ENCODE assay signal across 23 cellular contexts in genomic region chr4:40466789-40467188, GRCh38.
A peak's percentile ranks its signal among the peaks of the same experiment; 100 is the strongest.
DNase-seq lines count a peak whose midpoint lies in the region; ATAC-seq and TF ChIP-seq lines count a peak whose summit lies in the region.
"Had no signal": no experiment of that assay in that cellular context is flagged by ENCODE, and none has a peak within 500 bp of the region (broad histone marks: within the 10 kb centered on the region; RNA-seq: fewer than 3 reads in every experiment).

No MANE protein-coding gene starts in this region.

- H3K4me1 Mint-ChIP-seq in activated T-cell treated with anti-CD3 and anti-CD28 coated beads, Interleukin-2, amount 50 U/mL, for 72 hours (ENCODE audit: low read depth), result peaks cover 40% of the 10 kb centered on the region
- peaks cover 9% of the 10 kb centered on the region for H3K4me1 Mint-ChIP-seq in activated naive CD8-positive, alpha-beta T cell treated with anti-CD3 and anti-CD28 coated beads, Interleukin-2, amount 50 U/mL, for 24 hours

- no peak for DNase-seq in activated T-cell treated with anti-CD3 and anti-CD28 coated beads, Interleukin-2, amount 50 U/mL, for 72 hours
- DNase-seq in activated T-cell treated with anti-CD3 and anti-CD28 coated beads for 4 hours (no peak), GM20000 (ENCODE audit: low spot score) (peak; percentile 6), thyroid gland (no peak), T1000 (lab: John Stamatoyannopoulos, UW) (no peak)
- no peak for DNase-seq in activated naive CD8-positive, alpha-beta T cell treated with anti-CD3 and anti-CD28 coated beads, Interleukin-2, amount 50 U/mL, for 24 hours
- DNase-seq: CD4-positive, CD25-positive, alpha-beta regulatory T cell; EL; GF-D8; GOT3; HCEC 1CT; MG63; NCI-H1417; NCI-H1694 treated with DMSO at 0.1 percent for 48 hours; NCI-H2081 treated with DMSO at 0.1 percent for 48 hours; NCI-H2171 treated with DMSO at 0.1 percent for 48 hours; NCI-H446; NCI-H526 had no signal

- H3K27ac Mint-ChIP-seq in activated T-cell treated with anti-CD3 and anti-CD28 coated beads, Interleukin-2, amount 50 U/mL, for 72 hours, result peak overlapping the region; percentile 20
- H3K27ac Mint-ChIP-seq in activated naive CD8-positive, alpha-beta T cell treated with anti-CD3 and anti-CD28 coated beads, Interleukin-2, amount 50 U/mL, for 24 hours, result no peak overlapping the region
- H3K27ac Mint-ChIP-seq: CD4-positive, CD25-positive, alpha-beta regulatory T cell had no signal

- TF ChIP-seq CTCF in GM20000 (IDR thresholded peaks at IDR 0.05; ENCODE audit: extremely low read depth, missing control alignments) (no peak), thyroid gland (IDR thresholded peaks at IDR 0.05) (no peak)

- H3K27me3 ChIP-seq in thyroid gland, result no peaks in the 10 kb centered on the region
- H3K27me3 ChIP-seq: MG63 had no signal

- peaks cover 0 to 7% of the 10 kb centered on the region in 2 donors for H3K36me3 Mint-ChIP-seq in activated T-cell treated with anti-CD3 and anti-CD28 coated beads, Interleukin-2, amount 50 U/mL, for 72 hours (ENCODE audit: insufficient read depth in 2 of 2)
- no peaks in the 10 kb centered on the region for H3K36me3 Mint-ChIP-seq in activated naive CD8-positive, alpha-beta T cell treated with anti-CD3 and anti-CD28 coated beads, Interleukin-2, amount 50 U/mL, for 24 hours (ENCODE audit: low read depth)
- H3K36me3 Mint-ChIP-seq: CD4-positive, CD25-positive, alpha-beta regulatory T cell had no signal

- H3K9me3 ChIP-seq in thyroid gland, result no peaks in the 10 kb centered on the region
- H3K9me3 ChIP-seq: MG63 had no signal

- H3K4me1 ChIP-seq in thyroid gland, result peaks cover 5 to 8% of the 10 kb centered on the region in 2 donors

- H3K4me3 ChIP-seq in thyroid gland (replicated peaks in 1 of 3), result no peak overlapping the region
- H3K4me3 ChIP-seq: K562, MG63 had no signal

- WGBS in thyroid gland, 2 donors, result 81 to 98% methylated on average over 1 of the region's 1 CpG

- TF ChIP-seq POLR2A in thyroid gland (IDR thresholded peaks at IDR 0.05), result no peak

- peak overlapping the region in 2 of 3 donors; percentile 33 to 36 for H3K27ac ChIP-seq in thyroid gland
- H3K27ac ChIP-seq: HL-60 had no signal

- H3K9me3 Mint-ChIP-seq in activated T-cell treated with anti-CD3 and anti-CD28 coated beads, Interleukin-2, amount 50 U/mL, for 72 hours, result no peaks in the 10 kb centered on the region
- no peaks in the 10 kb centered on the region for H3K9me3 Mint-ChIP-seq in activated naive CD8-positive, alpha-beta T cell treated with anti-CD3 and anti-CD28 coated beads, Interleukin-2, amount 50 U/mL, for 24 hours
- H3K9me3 Mint-ChIP-seq: CD4-positive, CD25-positive, alpha-beta regulatory T cell had no signal

- peak overlapping the region in 1 of 2 donors; percentile 22 for H3K4me3 Mint-ChIP-seq in activated T-cell treated with anti-CD3 and anti-CD28 coated beads, Interleukin-2, amount 50 U/mL, for 72 hours
- H3K4me3 Mint-ChIP-seq in activated naive CD8-positive, alpha-beta T cell treated with anti-CD3 and anti-CD28 coated beads, Interleukin-2, amount 50 U/mL, for 24 hours, result no peak overlapping the region
- H3K4me3 Mint-ChIP-seq: CD4-positive, CD25-positive, alpha-beta regulatory T cell had no signal

- H3K36me3 ChIP-seq in thyroid gland, result peaks cover 0 to 5% of the 10 kb centered on the region in 2 donors
- H3K36me3 ChIP-seq: MG63 had no signal

- no peaks in the 10 kb centered on the region for H3K27me3 Mint-ChIP-seq in activated T-cell treated with anti-CD3 and anti-CD28 coated beads, Interleukin-2, amount 50 U/mL, for 72 hours (ENCODE audit: low read depth)
- H3K27me3 Mint-ChIP-seq in activated naive CD8-positive, alpha-beta T cell treated with anti-CD3 and anti-CD28 coated beads, Interleukin-2, amount 50 U/mL, for 24 hours, result no peaks in the 10 kb centered on the region
- H3K27me3 Mint-ChIP-seq: CD4-positive, CD25-positive, alpha-beta regulatory T cell had no signal

- intact Hi-C loops in thyroid gland (cut with DNase I), result no loop called here

- ATAC-seq in activated T-cell treated with anti-CD3 and anti-CD28 coated beads, Interleukin-2, amount 50 U/mL, for 72 hours (replicated peaks in 1 of 2), result peak; percentile 76 to 84
- peak; percentile 43 for ATAC-seq in activated naive CD8-positive, alpha-beta T cell treated with anti-CD3 and anti-CD28 coated beads, Interleukin-2, amount 50 U/mL, for 24 hours
- no peak for ATAC-seq in GM21515 (IDR thresholded peaks at IDR 0.05; ENCODE audit: unreplicated experiment)
- ATAC-seq: HepG2, K562, Right ventricle myocardium inferior had no signal
